In the genomic region with DNA sequence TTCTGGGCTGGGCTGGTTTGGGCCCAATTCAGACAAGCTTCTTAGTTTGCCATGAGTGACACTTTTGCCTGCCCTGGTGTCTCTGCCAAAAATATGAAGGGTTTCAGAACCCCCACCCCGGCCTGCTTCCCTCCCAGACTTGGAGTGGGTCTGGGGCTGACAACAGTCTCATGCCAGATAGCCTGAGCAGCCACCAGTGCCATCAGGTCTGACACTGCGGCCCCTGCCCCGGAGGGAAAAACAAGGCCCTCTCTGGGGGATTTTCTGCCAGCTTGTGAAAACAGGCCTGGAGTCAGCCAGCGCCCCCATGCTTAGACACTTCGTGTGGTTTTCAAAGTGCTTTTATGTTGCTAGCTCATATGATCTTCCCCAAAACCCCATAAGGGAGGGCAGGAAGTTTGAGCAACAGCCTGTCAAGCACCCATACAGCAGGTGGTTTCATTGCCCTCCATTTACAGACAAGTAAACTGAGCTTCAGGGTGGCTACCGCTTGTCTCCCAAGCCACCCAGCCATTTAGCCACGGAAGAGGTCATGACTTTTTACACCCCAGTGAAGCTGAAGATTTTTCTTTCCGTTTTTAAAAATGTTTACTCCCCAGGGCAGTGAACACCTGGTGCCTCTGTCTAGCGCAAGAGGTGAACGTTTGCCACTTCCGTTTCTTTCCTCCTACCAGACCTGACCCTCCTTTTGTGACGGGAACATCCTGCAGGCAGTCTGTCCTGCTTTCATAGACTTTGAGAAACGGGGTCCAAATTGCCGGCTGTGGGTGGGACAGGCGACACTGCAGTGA, we compare ENCODE assay signal across 8 cellular contexts.
DNase-seq lines count a peak whose midpoint lies in the region; ATAC-seq lines count a peak whose summit lies in the region.

No MANE protein-coding gene starts in this region.

- H3K4me1 ChIP-seq in HAP-1, result no peaks in the 10 kb centered on the region

- in situ Hi-C loops in HAP-1 (cut with MboI; ENCODE audit: low sequenced_read_pairs), result no loop called here

- no peak overlapping the region for H3K4me3 ChIP-seq in HAP-1

- no peaks in the 10 kb centered on the region for H3K9me3 ChIP-seq in HAP-1

- DNase-seq in GF-D8 (lab: John Stamatoyannopoulos, UW), result peak; percentile 96
- DNase-seq in KG1 (lab: John Stamatoyannopoulos, UW), result peak; percentile 75
- DNase-seq in activated CD4-positive, CD25-positive, alpha-beta regulatory T cell (lab: John Stamatoyannopoulos, UW), result peak; percentile 38 to 57 (median 46)
- peak; percentile 72 to 73 (median 73) for DNase-seq in effector memory CD8-positive, alpha-beta T cell
- peak; percentile 66 to 81 for DNase-seq in stimulated activated CD4-positive, alpha-beta T cell treated with anti-CD3 and anti-CD28 coated beads, Interleukin-2, amount 100 ng/mL, for 24 hours
- no peak for DNase-seq in NCI-H748 (lab: John Stamatoyannopoulos, UW; ENCODE audit: unreplicated experiment)
- DNase-seq in HAP-1 (ENCODE audit: low spot score in 2 of 2), result no peak

- ATAC-seq in GM21390 (IDR thresholded peaks at IDR 0.05; ENCODE audit: unreplicated experiment), result peak; percentile 43
- peak; percentile 57 for ATAC-seq in effector memory CD8-positive, alpha-beta T cell (replicated peaks)

- H3K27me3 Mint-ChIP-seq in effector memory CD8-positive, alpha-beta T cell, result no peaks in the 10 kb centered on the region

- H3K4me1 Mint-ChIP-seq in effector memory CD8-positive, alpha-beta T cell (ENCODE audit: low read depth in 2 of 2), result peaks cover 85 to 87% of the 10 kb centered on the region in 2 donors

- H3K4me3 Mint-ChIP-seq in effector memory CD8-positive, alpha-beta T cell, result peak overlapping the region; percentile 70 to 82

- no peaks in the 10 kb centered on the region for H3K36me3 ChIP-seq in HAP-1 (replicated peaks)

- no peaks in the 10 kb centered on the region for H3K27me3 ChIP-seq in HAP-1 (ENCODE audit: low read depth)

- peaks cover 47% of the 10 kb centered on the region for H3K36me3 Mint-ChIP-seq in effector memory CD8-positive, alpha-beta T cell (ENCODE audit: insufficient read depth)

- H3K27ac Mint-ChIP-seq in effector memory CD8-positive, alpha-beta T cell, result peak overlapping the region; percentile 94 to 99

- no peaks in the 10 kb centered on the region for H3K9me3 Mint-ChIP-seq in effector memory CD8-positive, alpha-beta T cell

Comparison
In these comparisons a context has a peak if more than half of its experiments do, and no peak if none do; other contexts are left out.
1. DNase-seq: peak in GF-D8 (single experiment), KG1 (single experiment), activated CD4-positive, CD25-positive, alpha-beta regulatory T cell (4 of 4), effector memory CD8-positive, alpha-beta T cell (3 of 3) and stimulated activated CD4-positive, alpha-beta T cell treated with anti-CD3 and anti-CD28 coated beads, Interleukin-2, amount 100 ng/mL, for 24 hours (2 of 2); none in NCI-H748 (single experiment) and HAP-1 (0 of 2).